15 cellular contexts compared by ENCODE assay signal in genomic region chr6:149438855-149439254, GRCh38. TPM values are rescaled to one million over a fixed set of nuclear protein-coding genes. Genes with fewer than 3 reads are reported as not detected.
DNase-seq lines count a peak whose midpoint lies in the region; ATAC-seq, FAIRE-seq and TF ChIP-seq lines count a peak whose summit lies in the region.
"Had no signal": no experiment of that assay in that cellular context is flagged by ENCODE, and none has a peak within 500 bp of the region (broad histone marks: within the 10 kb centered on the region; RNA-seq: fewer than 3 reads in every experiment).

No MANE protein-coding gene starts in this region.

- H3K27me3 Mint-ChIP-seq in T-helper 2 cell treated with Interferon-gamma antibody and Interleukin-4, amounts not matched to agents 5 μg/mL and 100 μg/mL, for 36 hours (ENCODE audit: low read depth): no peaks in the 10 kb centered on the region
- H3K27me3 Mint-ChIP-seq: T-cell, type B pancreatic cell had no signal

- DNase-seq in GM12891 (ENCODE audit: insufficient read length, low spot score) (no peak), GM19240 (ENCODE audit: insufficient read length, low spot score) (no peak)
- DNase-seq in T-helper 2 cell treated with Interferon-gamma antibody and Interleukin-4, amounts not matched to agents 5 μg/mL and 100 μg/mL, for 36 hours (ENCODE audit: low spot score): peak; percentile 20
- DNase-seq in stimulated activated CD8-positive, alpha-beta memory T cell treated with anti-CD3 and anti-CD28 coated beads, Interleukin-4, amount 100 ng/mL, for 48 hours: no peak
- DNase-seq: activated CD4-positive, CD25-positive, alpha-beta regulatory T cell; activated CD8-positive, alpha-beta memory T cell treated with anti-CD3 and anti-CD28 coated beads, Interleukin-2, amount 50 U/mL, for 48 hours; dermis blood vessel endothelial cell; GOT3; KG1; NCI-H2171; T-cell had no signal

- FAIRE-seq in GM12891 (lab: Jason Lieb, UNC): no peak

- H3K27ac Mint-ChIP-seq in T-helper 2 cell treated with Interferon-gamma antibody and Interleukin-4, amounts not matched to agents 5 μg/mL and 100 μg/mL, for 36 hours: peak overlapping the region; percentile 4
- H3K27ac Mint-ChIP-seq: T-cell, type B pancreatic cell had no signal

- peaks cover 22% of the 10 kb centered on the region for H3K4me1 Mint-ChIP-seq in T-helper 2 cell treated with Interferon-gamma antibody and Interleukin-4, amounts not matched to agents 5 μg/mL and 100 μg/mL, for 36 hours (ENCODE audit: low read depth)

- no peak overlapping the region for H3K4me3 Mint-ChIP-seq in T-helper 2 cell treated with Interferon-gamma antibody and Interleukin-4, amounts not matched to agents 5 μg/mL and 100 μg/mL, for 36 hours
- H3K4me3 Mint-ChIP-seq: T-cell, type B pancreatic cell had no signal

- ATAC-seq in GM18867 (IDR thresholded peaks at IDR 0.05; ENCODE audit: unreplicated experiment) (peak; percentile 60), HG02973 (IDR thresholded peaks at IDR 0.05; ENCODE audit: unreplicated experiment) (peak; percentile 61), HG03135 (IDR thresholded peaks at IDR 0.05; ENCODE audit: unreplicated experiment) (no peak)

- no peak for TF ChIP-seq POLR2A in GM12891 (IDR thresholded peaks at IDR 0.05; ENCODE audit: low read depth, low read length)

- H3K36me3 Mint-ChIP-seq in T-helper 2 cell treated with Interferon-gamma antibody and Interleukin-4, amounts not matched to agents 5 μg/mL and 100 μg/mL, for 36 hours (ENCODE audit: low read depth): no peaks in the 10 kb centered on the region
- H3K36me3 Mint-ChIP-seq: T-cell, type B pancreatic cell had no signal

- no peaks in the 10 kb centered on the region for H3K9me3 Mint-ChIP-seq in T-helper 2 cell treated with Interferon-gamma antibody and Interleukin-4, amounts not matched to agents 5 μg/mL and 100 μg/mL, for 36 hours
- H3K9me3 Mint-ChIP-seq: T-cell, type B pancreatic cell had no signal

TF ChIP-seq in GM12891, 5 proteins besides CTCF, POLR2A, EP300 and RAD21:
- TF ChIP-seq TAF1 (IDR thresholded peaks at IDR 0.05; ENCODE audit: low read depth, low read length) (no peak), POLR2AphosphoS5 (IDR thresholded peaks at IDR 0.05; ENCODE audit: low read depth, low read length) (no peak), POU2F2 (IDR thresholded peaks at IDR 0.05; ENCODE audit: low read depth, low read length) (no peak), PAX5 (IDR thresholded peaks at IDR 0.05; ENCODE audit: insufficient read depth, low read length, severe bottlenecking) (no peak), SPI1 (IDR thresholded peaks at IDR 0.05; ENCODE audit: low read depth, low read length) (peak; percentile 95)
TF ChIP-seq in GM12891: peak in this region for 1.

RNA-seq across cellular contexts. Expression of gene SUMO4, which starts 38.8 kb away (rescaled TPM):
- polyA plus RNA-seq in GM12891 (2012; ENCODE audit: low read depth, missing spikeins): 0.17 TPM

RNA-seq across cellular contexts. Expression of gene ZC3H12D, which starts 46.0 kb away (rescaled TPM):
- 5.1 TPM for polyA plus RNA-seq in GM12891 (2012; ENCODE audit: low read depth, missing spikeins)
